ENCODE assay signal across 20 cellular contexts in genomic region chr9:17587113-17587512, GRCh38. TPM values are rescaled to one million over a fixed set of nuclear protein-coding genes. Genes with fewer than 3 reads are reported as not detected.
DNase-seq lines count a peak whose midpoint lies in the region; ATAC-seq and TF ChIP-seq lines count a peak whose summit lies in the region.
"Had no signal": no experiment of that assay in that cellular context is flagged by ENCODE, and none has a peak within 500 bp of the region (broad histone marks: within the 10 kb centered on the region; RNA-seq: fewer than 3 reads in every experiment).

No MANE protein-coding gene starts in this region.

- H3K27me3 ChIP-seq in DND-41 (ENCODE audit: insufficient read depth, low read length, poor library complexity) (no peaks in the 10 kb centered on the region), PC-3 (ENCODE audit: low read length) (no peaks in the 10 kb centered on the region), foreskin keratinocyte (peaks cover 4% of the 10 kb centered on the region)
- H3K27me3 ChIP-seq: BLaER1 had no signal

- no peaks in the 10 kb centered on the region for H3K79me2 ChIP-seq in DND-41 (ENCODE audit: insufficient read depth, low read length)
- no peaks in the 10 kb centered on the region for H3K79me2 ChIP-seq in PC-3 (ENCODE audit: low read length)

- TF ChIP-seq CTCF in DND-41 (IDR thresholded peaks at IDR 0.05; ENCODE audit: borderline replicate concordance, extremely low read depth, low read length, poor library complexity, severe bottlenecking) = peak; percentile 3
- 0 out of 2 replicates have a peak, but pooled peaks have one; percentile 8 for TF ChIP-seq CTCF in HFFc6 (IDR thresholded peaks at IDR 0.05)
- 0 out of 2 replicates have a peak, but pooled peaks have one; percentile 19 for TF ChIP-seq CTCF in PC-3 (conservative IDR thresholded peaks at IDR 0.05; ENCODE audit: low read depth, low read length)
- peak; percentile 27 for TF ChIP-seq CTCF in epithelial cell of proximal tubule (conservative IDR thresholded peaks at IDR 0.05; ENCODE audit: low read depth, low read length)
- no peak for TF ChIP-seq CTCF in foreskin keratinocyte (conservative IDR thresholded peaks at IDR 0.05)

- intact Hi-C loops in PC-3 (cut with micrococcal nuclease) = no loop called here

- H3K9me3 ChIP-seq in DND-41 (ENCODE audit: insufficient read depth, low read length, severe bottlenecking) (no peaks in the 10 kb centered on the region), PC-3 (ENCODE audit: low read length) (no peaks in the 10 kb centered on the region)
- H3K9me3 ChIP-seq: A549, HAP-1 had no signal

- no peak for ATAC-seq in DND-41 (ENCODE audit: insufficient read depth, low read depth)
- ATAC-seq in PC-3 = no peak
- no peak for ATAC-seq in foreskin keratinocyte
- ATAC-seq: A549; CD8-positive, alpha-beta T cell; HepG2 had no signal

- DNase-seq in DND-41 (no peak), HFFc6 (no peak), PC-3 (no peak), epithelial cell of proximal tubule (ENCODE audit: low read depth) (no peak), foreskin keratinocyte (no peak), NCI-H82 treated with DMSO at 0.1 percent for 48 hours (lab: John Stamatoyannopoulos, UW; ENCODE audit: unreplicated experiment) (no peak), amygdala (lab: John Stamatoyannopoulos, UW) (no peak)
- no peak for DNase-seq in activated naive CD4-positive, alpha-beta T cell treated with anti-CD3 and anti-CD28 coated beads, Interleukin-2, amount 10 ng/mL, durations not matched to agents 7 days and 5 days
- DNase-seq: CD8-positive, alpha-beta T cell; KBM-7; NCI-H1092 treated with DMSO at 0.1 percent for 48 hours; NCI-H146; NCI-H2029 treated with DMSO at 0.1 percent for 48 hours; NCI-H2171 treated with DMSO at 0.1 percent for 48 hours had no signal

- no peaks in the 10 kb centered on the region for H3K4me1 ChIP-seq in DND-41 (ENCODE audit: insufficient read depth, low read length)
- no peaks in the 10 kb centered on the region for H3K4me1 ChIP-seq in PC-3 (ENCODE audit: insufficient read depth, low read length)
- H3K4me1 ChIP-seq in foreskin keratinocyte = no peaks in the 10 kb centered on the region
- H3K4me1 ChIP-seq: A549, BLaER1 had no signal

- no peaks in the 10 kb centered on the region for H3K4me1 Mint-ChIP-seq in HFFc6 (ENCODE audit: low read depth)
- H3K4me1 Mint-ChIP-seq in activated naive CD4-positive, alpha-beta T cell treated with anti-CD3 and anti-CD28 coated beads, Interleukin-2, amount 10 ng/mL, durations not matched to agents 7 days and 5 days = no peaks in the 10 kb centered on the region

- no peaks in the 10 kb centered on the region for H3K9me2 ChIP-seq in PC-3 (replicated peaks; ENCODE audit: low read length)

- H3F3A ChIP-seq in PC-3 (ENCODE audit: low read length, unreplicated experiment) = no peaks in the 10 kb centered on the region

- POLR2A ChIA-PET in PC-3 (lab: Charles Lee; ENCODE audit: unreplicated experiment) = no interaction called here

- CTCF ChIA-PET in PC-3 (lab: Charles Lee) = no interaction called here
- CTCF ChIA-PET in activated naive CD4-positive, alpha-beta T cell treated with anti-CD3 and anti-CD28 coated beads, Interleukin-2, amount 10 ng/mL, durations not matched to agents 7 days and 5 days (lab: Charles Lee) = no interaction called here

- no peaks in the 10 kb centered on the region for H3K36me3 Mint-ChIP-seq in HFFc6 (ENCODE audit: low read depth)
- no peaks in the 10 kb centered on the region for H3K36me3 Mint-ChIP-seq in activated naive CD4-positive, alpha-beta T cell treated with anti-CD3 and anti-CD28 coated beads, Interleukin-2, amount 10 ng/mL, durations not matched to agents 7 days and 5 days
- H3K36me3 Mint-ChIP-seq: CD8-positive, alpha-beta T cell had no signal

- no peak overlapping the region for H3K27ac Mint-ChIP-seq in HFFc6
- no peak overlapping the region for H3K27ac Mint-ChIP-seq in activated naive CD4-positive, alpha-beta T cell treated with anti-CD3 and anti-CD28 coated beads, Interleukin-2, amount 10 ng/mL, durations not matched to agents 7 days and 5 days
- H3K27ac Mint-ChIP-seq: CD8-positive, alpha-beta T cell; T-helper 1 cell treated with Interleukin-12 subunit alpha and Interleukin-12 subunit beta and Interleukin-4 antibody, amounts not matched to agents 30 μg/mL and 1 μg/mL, for 36 hours had no signal

- H3K9me3 Mint-ChIP-seq in HFFc6 = no peaks in the 10 kb centered on the region
- H3K9me3 Mint-ChIP-seq in activated naive CD4-positive, alpha-beta T cell treated with anti-CD3 and anti-CD28 coated beads, Interleukin-2, amount 10 ng/mL, durations not matched to agents 7 days and 5 days = no peaks in the 10 kb centered on the region
- H3K9me3 Mint-ChIP-seq: CD8-positive, alpha-beta T cell; T-helper 1 cell treated with Interleukin-12 subunit alpha and Interleukin-12 subunit beta and Interleukin-4 antibody, amounts not matched to agents 30 μg/mL and 1 μg/mL, for 36 hours had no signal

- H3K4me2 ChIP-seq in DND-41 (ENCODE audit: insufficient read depth, low read length) = no peak overlapping the region
- no peak overlapping the region for H3K4me2 ChIP-seq in PC-3 (ENCODE audit: low read length)
- H3K4me2 ChIP-seq: A549, BLaER1 had no signal

- H3K9ac ChIP-seq in DND-41 (ENCODE audit: low read depth, low read length) (no peak overlapping the region), PC-3 (ENCODE audit: low read length) (no peak overlapping the region)
- H3K9ac ChIP-seq: BLaER1 had no signal

- H2AFZ ChIP-seq in DND-41 (ENCODE audit: low read depth, low read length) = no peak overlapping the region
- no peak overlapping the region for H2AFZ ChIP-seq in PC-3 (ENCODE audit: low read length)

- H3K36me3 ChIP-seq in DND-41 (ENCODE audit: insufficient read depth, low read length) = no peaks in the 10 kb centered on the region
- H3K36me3 ChIP-seq in PC-3 (ENCODE audit: low read depth, low read length) = no peaks in the 10 kb centered on the region
- H3K36me3 ChIP-seq: BLaER1, HAP-1 had no signal

- BruUV-seq in PC-3 (replicated peaks; lab: Mats Ljungman, UMichigan) = no TSS peak

- no peak overlapping the region for H3K27ac ChIP-seq in DND-41 (ENCODE audit: low read length)
- H3K27ac ChIP-seq in PC-3 (ENCODE audit: low read length) = no peak overlapping the region
- no peak overlapping the region for H3K27ac ChIP-seq in foreskin keratinocyte
- H3K27ac ChIP-seq: A549, BLaER1, RWPE1 had no signal

- no peaks in the 10 kb centered on the region for H4K20me1 ChIP-seq in DND-41 (ENCODE audit: insufficient read depth, low read length)
- no peaks in the 10 kb centered on the region for H4K20me1 ChIP-seq in PC-3 (ENCODE audit: low read length)
- H4K20me1 ChIP-seq: BLaER1 had no signal

- no peak overlapping the region for H3K4me3 Mint-ChIP-seq in HFFc6
- no peak overlapping the region for H3K4me3 Mint-ChIP-seq in activated naive CD4-positive, alpha-beta T cell treated with anti-CD3 and anti-CD28 coated beads, Interleukin-2, amount 10 ng/mL, durations not matched to agents 7 days and 5 days
- H3K4me3 Mint-ChIP-seq: CD8-positive, alpha-beta T cell; T-helper 1 cell treated with Interleukin-12 subunit alpha and Interleukin-12 subunit beta and Interleukin-4 antibody, amounts not matched to agents 30 μg/mL and 1 μg/mL, for 36 hours had no signal

- H3K27me3 Mint-ChIP-seq in HFFc6 (ENCODE audit: insufficient read depth) = peaks cover 12% of the 10 kb centered on the region
- H3K27me3 Mint-ChIP-seq in activated naive CD4-positive, alpha-beta T cell treated with anti-CD3 and anti-CD28 coated beads, Interleukin-2, amount 10 ng/mL, durations not matched to agents 7 days and 5 days = no peaks in the 10 kb centered on the region

- H3K4me3 ChIP-seq in DND-41 (ENCODE audit: low read depth in 1 of 2, low read length in 2 of 2) (no peak overlapping the region), PC-3 (ENCODE audit: low read length) (no peak overlapping the region), epithelial cell of proximal tubule (ENCODE audit: low read depth, low read length) (no peak overlapping the region)
- H3K4me3 ChIP-seq: A549, BLaER1, HAP-1 had no signal

RNA-seq across cellular contexts. Expression of gene SH3GL2, which starts 8.2 kb away (rescaled TPM):
- not detected for total RNA-seq in HFFc6 (2021; fragmentation: NEBNext Ultra II Directional; extraction: Animal tissue kit (Norgen Biotek cat#: 25700))
- total RNA-seq in PC-3 (2014; rRNA removed) (1.4 and 2.9 TPM in 2 replicates), epithelial cell of proximal tubule (0.87 and 3.4 TPM in 2 replicates), foreskin keratinocyte (not detected in 2 replicates)
- polyA plus RNA-seq in foreskin keratinocyte = 0.03 TPM in 1 of 2 replicates, not detected in the other
- total RNA-seq: CD8-positive, alpha-beta T cell had no signal
- polyA plus RNA-seq: HepG2 had no signal
